In the genomic region with DNA sequence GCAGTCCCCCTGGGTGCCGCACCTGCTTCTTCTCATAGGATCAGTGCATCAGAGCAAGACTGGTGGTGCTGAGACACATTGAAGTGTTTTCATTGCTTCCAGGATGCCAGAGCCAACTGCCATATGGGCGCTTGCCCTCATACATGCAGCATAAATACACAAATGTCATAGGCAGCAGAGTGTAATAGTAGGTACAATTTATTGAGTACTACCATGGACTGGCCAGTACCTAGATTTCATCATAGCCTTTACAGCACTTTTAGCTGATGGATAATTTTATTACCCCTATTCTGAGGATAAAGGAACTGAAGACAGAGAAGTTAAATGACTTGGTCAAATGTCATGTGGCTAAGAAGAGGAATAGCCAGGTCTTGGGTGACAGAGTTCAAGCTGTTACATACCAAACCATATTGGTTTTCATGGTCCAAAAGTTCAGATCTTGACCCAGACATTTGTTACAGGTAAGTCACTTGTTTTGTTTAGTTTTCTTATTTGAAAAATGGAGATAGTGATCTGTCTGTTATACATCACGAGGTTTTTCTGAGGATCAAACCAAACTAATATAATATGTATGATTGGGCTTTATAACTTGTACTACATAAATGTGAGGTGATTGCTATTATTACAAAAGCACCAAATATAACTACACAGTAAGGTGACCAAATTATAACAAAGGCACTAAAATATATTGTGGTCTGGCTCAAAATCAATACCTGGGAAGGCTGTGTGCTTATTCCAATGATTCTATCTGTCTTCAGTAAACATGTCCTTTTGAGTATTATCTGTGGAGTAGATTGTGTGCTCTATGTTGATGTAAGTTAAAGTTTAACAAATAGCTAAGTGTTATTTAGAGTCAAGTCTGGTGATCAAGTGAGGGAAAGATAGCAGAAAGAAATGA, we compare ENCODE assay signal across 30 cellular contexts.
"Had no signal": no experiment of that assay in that cellular context is flagged by ENCODE, and none has a peak within 500 bp of the region (broad histone marks: within the 10 kb centered on the region; RNA-seq: fewer than 3 reads in every experiment).

No MANE protein-coding gene starts in this region.

- DNase-seq: activated B cell treated with CpG ODN at 0.5 μM for 24 hours; activated CD4-positive, alpha-beta T cell treated with anti-CD3 and anti-CD28 coated beads for 1 hour; activated CD4-positive, alpha-beta T cell treated with anti-CD3 and anti-CD28 coated beads, Interleukin-2, amount 10 ng/mL, durations not matched to agents 24 days and 14 days; activated CD4-positive, alpha-beta T cell treated with anti-CD3 and anti-CD28 coated beads, Interleukin-2, amount 50 U/mL, for 48 hours; activated CD8-positive, alpha-beta memory T cell treated with anti-CD3 and anti-CD28 coated beads for 24 hours; activated effector memory CD4-positive, alpha-beta T cell treated with anti-CD3 and anti-CD28 coated beads, Interleukin-2, amount 50 U/mL, for 16 hours; activated naive CD4-positive, alpha-beta T cell treated with Interleukin-2 at 50 U/mL for 16 hours; activated naive CD8-positive, alpha-beta T cell treated with anti-CD3 and anti-CD28 coated beads, Interleukin-2, amount 50 U/mL, for 24 hours; activated T-cell treated with anti-CD3 and anti-CD28 coated beads, Interleukin-2, amount 50 U/mL, for 4 hours; amniotic stem cell; body of pancreas; cerebellar nuclear complex; Karpas-422; NCI-H1092; NCI-H1436; NCI-H1694 treated with DMSO at 0.1 percent for 48 hours; NCI-H2029 treated with DMSO at 0.1 percent for 48 hours; NCI-H345; NCI-H510A; NCI-H526 treated with DMSO at 0.1 percent for 48 hours; NCI-H82; Right ventricle myocardium superior; T-helper 17 cell; T-helper 9 cell had no signal

- H3K9me3 ChIP-seq: ascending aorta, body of pancreas had no signal

- H3K36me3 ChIP-seq: ascending aorta, cardiac muscle cell had no signal

- H3K27me3 ChIP-seq: ascending aorta, body of pancreas, cardiac muscle cell had no signal

- H3K4me1 ChIP-seq: ascending aorta, body of pancreas had no signal

- ATAC-seq: activated naive CD4-positive, alpha-beta T cell treated with anti-CD3 and anti-CD28 coated beads, Interleukin-2, amount 50 U/mL, for 72 hours; activated naive CD8-positive, alpha-beta T cell treated with anti-CD3 and anti-CD28 coated beads, Interleukin-2, amount 50 U/mL, for 24 hours; activated T-cell treated with anti-CD3 and anti-CD28 coated beads, Interleukin-2, amount 50 U/mL, for 4 hours; body of pancreas; K562; Panc1; T-helper 17 cell had no signal

- H3K4me3 ChIP-seq: ascending aorta, body of pancreas, cardiac muscle cell, K562 had no signal

- H3K27ac ChIP-seq: ascending aorta, body of pancreas, cardiac muscle cell, RWPE1 had no signal

- FAIRE-seq: K562 had no signal
